26 cellular contexts compared by ENCODE assay signal in the genomic region with DNA sequence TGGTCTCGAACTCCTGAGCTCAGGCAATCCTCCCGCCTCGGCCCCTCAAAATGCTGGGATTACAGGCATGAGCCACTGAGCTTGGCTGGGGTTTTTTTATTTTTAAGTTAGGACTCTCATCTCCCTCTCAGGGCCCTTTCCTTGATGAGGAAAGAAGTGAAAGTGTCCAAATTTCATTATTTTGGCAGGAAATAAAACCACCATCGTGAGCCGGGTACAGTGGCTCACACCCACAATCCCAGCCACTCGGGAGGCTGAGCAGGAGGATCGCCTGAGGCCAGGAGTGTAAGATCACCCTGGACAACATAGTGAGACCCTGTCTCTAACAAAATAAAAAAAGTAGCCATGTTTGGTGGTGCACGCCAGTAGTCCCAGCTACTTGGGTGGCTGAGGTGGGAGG.
"Had no signal": no experiment of that assay in that cellular context is flagged by ENCODE, and none has a peak within 500 bp of the region (broad histone marks: within the 10 kb centered on the region; RNA-seq: fewer than 3 reads in every experiment).

No MANE protein-coding gene starts in this region.

- ATAC-seq: body of pancreas, Panc1 had no signal

- H3K36me3 Mint-ChIP-seq: activated CD8-positive, alpha-beta memory T cell treated with anti-CD3 and anti-CD28 coated beads, Interleukin-2, amount 10 ng/mL, durations not matched to agents 7 days and 5 days; activated naive CD4-positive, alpha-beta T cell treated with anti-CD3 and anti-CD28 coated beads, Interleukin-2, amount 50 U/mL, for 72 hours; WTC11 had no signal

- H3K27ac ChIP-seq: ascending aorta, body of pancreas, RWPE1 had no signal

- H3K9me3 Mint-ChIP-seq: activated naive CD4-positive, alpha-beta T cell treated with anti-CD3 and anti-CD28 coated beads, Interleukin-2, amount 50 U/mL, for 72 hours; activated naive CD8-positive, alpha-beta T cell treated with anti-CD3 and anti-CD28 coated beads, Interleukin-2, amount 50 U/mL, for 24 hours; activated T-cell treated with anti-CD3 and anti-CD28 coated beads, Interleukin-2, amount 50 U/mL, for 24 hours; T-helper 1 cell treated with Interleukin-12 subunit alpha and Interleukin-12 subunit beta and Interleukin-4 antibody, amounts not matched to agents 30 μg/mL and 1 μg/mL, for 36 hours; WTC11 had no signal

- H3K4me3 Mint-ChIP-seq: activated CD8-positive, alpha-beta memory T cell treated with anti-CD3 and anti-CD28 coated beads, Interleukin-2, amount 10 ng/mL, durations not matched to agents 7 days and 5 days; activated CD8-positive, alpha-beta T cell treated with anti-CD3 and anti-CD28 coated beads, Interleukin-2, amount 10 ng/mL, durations not matched to agents 7 days and 5 days; activated naive CD8-positive, alpha-beta T cell treated with anti-CD3 and anti-CD28 coated beads, Interleukin-2, amount 50 U/mL, for 24 hours; activated T-cell treated with anti-CD3 and anti-CD28 coated beads, Interleukin-2, amount 50 U/mL, for 24 hours; T-helper 1 cell treated with Interleukin-12 subunit alpha and Interleukin-12 subunit beta and Interleukin-4 antibody, amounts not matched to agents 30 μg/mL and 1 μg/mL, for 36 hours; WTC11 had no signal

- H3K27ac Mint-ChIP-seq: activated CD8-positive, alpha-beta memory T cell treated with anti-CD3 and anti-CD28 coated beads, Interleukin-2, amount 10 ng/mL, durations not matched to agents 7 days and 5 days; activated CD8-positive, alpha-beta T cell treated with anti-CD3 and anti-CD28 coated beads, Interleukin-2, amount 10 ng/mL, durations not matched to agents 7 days and 5 days; activated naive CD4-positive, alpha-beta T cell treated with anti-CD3 and anti-CD28 coated beads, Interleukin-2, amount 50 U/mL, for 72 hours; activated naive CD8-positive, alpha-beta T cell treated with anti-CD3 and anti-CD28 coated beads, Interleukin-2, amount 50 U/mL, for 24 hours; activated T-cell treated with anti-CD3 and anti-CD28 coated beads, Interleukin-2, amount 50 U/mL, for 24 hours; T-helper 1 cell treated with Interleukin-12 subunit alpha and Interleukin-12 subunit beta and Interleukin-4 antibody, amounts not matched to agents 30 μg/mL and 1 μg/mL, for 36 hours; WTC11 had no signal

- DNase-seq: activated CD4-positive, alpha-beta T cell treated with anti-CD3 and anti-CD28 coated beads, Interleukin-2, amount 50 U/mL, for 4 hours; activated CD4-positive, CD25-positive, alpha-beta regulatory T cell treated with anti-CD3 and anti-CD28 coated beads, Interleukin-2, amount 50 U/mL, for 72 hours; activated effector memory CD4-positive, alpha-beta T cell treated with anti-CD3 and anti-CD28 coated beads, Interleukin-2, amount 50 U/mL, for 16 hours; activated naive CD4-positive, alpha-beta T cell treated with Interleukin-2 at 50 U/mL for 16 hours; activated T-cell treated with anti-CD3 and anti-CD28 coated beads, Interleukin-2, amount 50 U/mL, for 24 hours; amniotic stem cell; body of pancreas; Karpas-422; NCI-H1048; NCI-H146; NCI-H1930; NCI-H2107; NCI-H2171 treated with DMSO at 0.1 percent for 48 hours; NCI-H226; NCI-H526; SHP77 treated with DMSO at 0.1 percent for 48 hours had no signal

- H3K4me3 ChIP-seq: ascending aorta, body of pancreas, K562 had no signal

- H3K27me3 ChIP-seq: ascending aorta, body of pancreas had no signal

- H3K9me3 ChIP-seq: ascending aorta, body of pancreas had no signal

- H3K36me3 ChIP-seq: ascending aorta had no signal

- H3K4me1 ChIP-seq: ascending aorta, body of pancreas had no signal
